In the genomic region with DNA sequence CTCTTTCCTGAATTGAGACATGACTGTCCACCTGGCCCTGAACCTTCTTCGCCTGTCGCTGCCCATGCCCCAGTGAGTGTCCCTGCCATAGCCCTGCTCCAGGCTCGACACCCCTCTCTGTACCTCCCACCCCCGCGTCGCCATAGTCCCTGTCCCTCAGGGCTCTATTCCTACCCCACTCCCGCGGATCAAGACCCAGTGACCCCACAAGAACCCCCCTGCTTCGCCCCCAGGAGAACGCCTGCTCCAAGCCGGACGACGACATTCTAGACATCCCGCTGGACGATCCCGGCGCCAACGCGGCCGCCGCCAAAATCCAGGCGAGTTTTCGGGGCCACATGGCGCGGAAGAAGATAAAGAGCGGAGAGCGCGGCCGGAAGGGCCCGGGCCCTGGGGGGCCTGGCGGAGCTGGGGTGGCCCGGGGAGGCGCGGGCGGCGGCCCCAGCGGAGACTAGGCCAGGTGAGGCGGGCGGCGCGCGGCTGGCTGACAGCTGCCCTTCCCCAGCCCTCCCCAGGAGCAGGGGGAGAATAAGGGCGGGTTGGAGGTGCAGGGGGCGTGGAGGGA, we compare ENCODE assay signal across 10 cellular contexts. TPM values are rescaled to one million over a fixed set of nuclear protein-coding genes. Genes with fewer than 3 reads are reported as not detected.
DNase-seq lines count a peak whose midpoint lies in the region; ATAC-seq and TF ChIP-seq lines count a peak whose summit lies in the region.
"Had no signal": no experiment of that assay in that cellular context is flagged by ENCODE, and none has a peak within 500 bp of the region (broad histone marks: within the 10 kb centered on the region; RNA-seq: fewer than 3 reads in every experiment).

No MANE protein-coding gene starts in this region.

- ATAC-seq in central memory CD8-positive, alpha-beta T cell (replicated peaks; ENCODE audit: extremely low read depth, poor library complexity, severe bottlenecking): no peak
- ATAC-seq in mucosa of descending colon (no peak), GM18502 (IDR thresholded peaks at IDR 0.05; ENCODE audit: poor library complexity, unreplicated experiment) (no peak)

- no peak overlapping the region for H3K9ac ChIP-seq in HUES48 (ENCODE audit: low read depth, low read length)

- TF ChIP-seq CTCF in A673 (conservative IDR thresholded peaks at IDR 0.05; ENCODE audit: low read depth, low read length) (no peak), mucosa of descending colon (IDR thresholded peaks at IDR 0.05) (no peak), thyroid gland (IDR thresholded peaks at IDR 0.05) (no peak)

- no peak for TF ChIP-seq POLR2A in thyroid gland (IDR thresholded peaks at IDR 0.05)

- DNase-seq in A673 (ENCODE audit: low spot score) (no peak), mucosa of descending colon (peak in 2 of 3 donors; percentile 44 to 64), mesenteric fat pad (ENCODE audit: low spot score) (no peak), NCI-H345 (lab: John Stamatoyannopoulos, UW) (no peak), thyroid gland (no peak)
- DNase-seq in central memory CD8-positive, alpha-beta T cell (ENCODE audit: low spot score in 2 of 2): no peak
- DNase-seq: stimulated activated CD4-positive, alpha-beta T cell treated with anti-CD3 and anti-CD28 coated beads, Interleukin-2, amount 100 ng/mL, for 48 hours had no signal

- BruUV-seq in A673 (replicated peaks; lab: Mats Ljungman, UMichigan): no TSS peak

- peaks cover 6% of the 10 kb centered on the region for H3K36me3 Mint-ChIP-seq in central memory CD8-positive, alpha-beta T cell (ENCODE audit: insufficient read depth)

- WGBS in thyroid gland, 2 donors: 54 to 66% methylated on average over 33 to 44 of the region's 44 CpGs

- CTCF ChIA-PET in A673 (lab: Charles Lee): interaction anchor here (0.9 to 1.6 kb wide), 2 partner anchors 53 to 76 kb away, joined by 4 to 6 read pairs; no protein-coding TSS in a partner anchor

- H3K27me3 Mint-ChIP-seq in central memory CD8-positive, alpha-beta T cell: peaks cover 17% of the 10 kb centered on the region

- POLR2A ChIA-PET in A673 (lab: Charles Lee; ENCODE audit: low non-redundant PET): no interaction called here

- H3K4me3 ChIP-seq in A673 (ENCODE audit: low read depth, low read length, poor library complexity, severe bottlenecking) (peak overlapping the region; percentile 48), HUES48 (ENCODE audit: low read depth, low read length) (peak overlapping the region; percentile 87), mucosa of descending colon (no peak overlapping the region), thyroid gland (replicated peaks in 1 of 3) (peak overlapping the region in 1 of 3 donors; percentile 38)

- no peaks in the 10 kb centered on the region for H3K27me3 ChIP-seq in A673 (replicated peaks; ENCODE audit: insufficient read depth, low read depth, low read length, poor library complexity)
- H3K27me3 ChIP-seq in HUES48 (ENCODE audit: control insufficient read depth, insufficient read depth, low read length): peaks cover 99% of the 10 kb centered on the region
- H3K27me3 ChIP-seq in thyroid gland: no peaks in the 10 kb centered on the region

- H3K9me3 ChIP-seq in A673 (ENCODE audit: low read depth, low read length, poor library complexity, severe bottlenecking) (no peaks in the 10 kb centered on the region), HUES48 (ENCODE audit: control insufficient read depth, insufficient read depth, low read length) (no peaks in the 10 kb centered on the region), mucosa of descending colon (no peaks in the 10 kb centered on the region), thyroid gland (no peaks in the 10 kb centered on the region)

- H3K4me1 ChIP-seq in A673 (ENCODE audit: insufficient read depth, low read length, poor library complexity, severe bottlenecking): peaks cover 27% of the 10 kb centered on the region
- H3K4me1 ChIP-seq in HUES48 (ENCODE audit: control insufficient read depth, insufficient read depth, low read length): peaks cover 16% of the 10 kb centered on the region
- peaks cover 26% of the 10 kb centered on the region for H3K4me1 ChIP-seq in mucosa of descending colon (ENCODE audit: low read depth)
- H3K4me1 ChIP-seq in thyroid gland: peaks cover 14 to 49% of the 10 kb centered on the region in 2 donors

- peaks cover 12% of the 10 kb centered on the region for H3K4me1 Mint-ChIP-seq in central memory CD8-positive, alpha-beta T cell

- H3K36me3 ChIP-seq in A673 (ENCODE audit: insufficient read depth, low read length, poor library complexity, severe bottlenecking) (no peaks in the 10 kb centered on the region), HUES48 (ENCODE audit: control insufficient read depth, insufficient read depth, low read length) (no peaks in the 10 kb centered on the region), mucosa of descending colon (ENCODE audit: low read depth) (no peaks in the 10 kb centered on the region), thyroid gland (no peaks in the 10 kb centered on the region)

- no peak overlapping the region for H3K27ac Mint-ChIP-seq in central memory CD8-positive, alpha-beta T cell (ENCODE audit: low read depth)

- no peak overlapping the region for H3K27ac ChIP-seq in A673 (ENCODE audit: low read depth, low read length, poor library complexity, severe bottlenecking)
- H3K27ac ChIP-seq in HUES48 (ENCODE audit: low read depth, low read length): no peak overlapping the region
- H3K27ac ChIP-seq in thyroid gland: no peak overlapping the region
- H3K27ac ChIP-seq: KMS-11 had no signal

- peak overlapping the region; percentile 91 for H3K4me3 Mint-ChIP-seq in central memory CD8-positive, alpha-beta T cell

- intact Hi-C loops in A673 (cut with micrococcal nuclease; ENCODE audit: unreplicated experiment): no loop called here
- intact Hi-C loops in mucosa of descending colon (cut with DNase I, micrococcal nuclease): no loop called here
- intact Hi-C loops in thyroid gland (cut with DNase I): loop anchor here (10.0 kb wide), 1 partner anchor 49 kb away; no protein-coding TSS in a partner anchor

- no peaks in the 10 kb centered on the region for H3K9me3 Mint-ChIP-seq in central memory CD8-positive, alpha-beta T cell

RNA-seq across cellular contexts. Expression of a gene that starts 5.6 kb away (rescaled TPM):
- 38.1 and 43.8 TPM in 2 replicates for total RNA-seq in A673 (2021)
- 1 to 10 TPM; 1.7 to 5.3 (median 2.0) TPM for total RNA-seq in mucosa of descending colon
- 4.0 TPM for total RNA-seq in mesenteric fat pad
- 1 to 10 TPM in 3 of 4 donors, under 1 TPM in 1; 0.40 to 3.6 (median 2.7) TPM for total RNA-seq in thyroid gland

RNA-seq across cellular contexts. Expression of a gene that starts 6.7 kb away (rescaled TPM):
- total RNA-seq in A673 (2021) (not detected in 2 replicates), mucosa of descending colon (100 to 1,000 TPM in 2 of 3 donors, 10 to 100 TPM in 1; 78.6 to 268 (median 126) TPM), mesenteric fat pad (2.0 TPM), thyroid gland (10 to 100 TPM; 23.7 to 54.5 (median 28.8) TPM)

RNA-seq across cellular contexts. Expression of a gene that starts 16.7 kb away (rescaled TPM):
- total RNA-seq in A673 (2021) (1.2 and 1.5 TPM in 2 replicates), mucosa of descending colon (10 to 100 TPM in 1 of 3 donors, 1 to 10 TPM in 2; 7.7 to 11.5 (median 8.4) TPM), mesenteric fat pad (84.0 TPM), thyroid gland (100 to 1,000 TPM; 188 to 294 (median 243) TPM)

RNA-seq across cellular contexts. Expression of a gene that starts 54.9 kb away (rescaled TPM):
- total RNA-seq in A673 (2021) (31.4 and 33.3 TPM in 2 replicates), mucosa of descending colon (10 to 100 TPM in 1 of 3 donors, 1 to 10 TPM in 2; 7.2 to 13.6 (median 8.4) TPM), mesenteric fat pad (11.3 TPM), thyroid gland (10 to 100 TPM; 29.1 to 56.1 (median 37.0) TPM)

Comparison
In these comparisons a context has a peak if more than half of its experiments do, and no peak if none do; other contexts are left out.
1. DNase-seq: peak in mucosa of descending colon (2 of 3); none in A673 (single experiment), central memory CD8-positive, alpha-beta T cell (0 of 2), mesenteric fat pad (single experiment), NCI-H345 (single experiment) and thyroid gland (0 of 2).